Comparison of ENCODE assay signal across 8 cellular contexts in genomic region chr11:67420646-67421420, GRCh38. TPM values are rescaled to one million over a fixed set of nuclear protein-coding genes. Genes with fewer than 3 reads are reported as not detected.
DNase-seq lines count a peak whose midpoint lies in the region; ATAC-seq and TF ChIP-seq lines count a peak whose summit lies in the region.

No MANE protein-coding gene starts in this region.

- no peak for TF ChIP-seq CTCF in fibroblast of lung (conservative IDR thresholded peaks at IDR 0.05 in 1 of 2, IDR thresholded peaks at IDR 0.05 in 1 of 2; ENCODE audit: low read depth in 1 of 2, low read length in 2 of 2)

- H3K79me2 ChIP-seq in fibroblast of lung (ENCODE audit: control insufficient read depth, insufficient read depth, low read length), result no peaks in the 10 kb centered on the region

- H3K9me3 ChIP-seq in fibroblast of lung (ENCODE audit: control insufficient read depth, insufficient read depth, low read depth, low read length), result no peaks in the 10 kb centered on the region

- H2AFZ ChIP-seq in fibroblast of lung (ENCODE audit: low read length), result peak overlapping the region; percentile 59

- peaks cover 15 to 35% of the 10 kb centered on the region in 2 donors for H3K4me1 Mint-ChIP-seq in natural killer cell treated with Interleukin-12 subunit alpha and Interleukin-12 subunit beta and Interleukin-15 and Interleukin-18, amount 100 ng/mL, for 72 hours (ENCODE audit: low read depth in 2 of 2)

- peak overlapping the region; percentile 47 to 60 for H3K27ac Mint-ChIP-seq in natural killer cell treated with Interleukin-12 subunit alpha and Interleukin-12 subunit beta and Interleukin-15 and Interleukin-18, amount 100 ng/mL, for 72 hours

- H3K9me3 Mint-ChIP-seq in natural killer cell treated with Interleukin-12 subunit alpha and Interleukin-12 subunit beta and Interleukin-15 and Interleukin-18, amount 100 ng/mL, for 72 hours, result no peaks in the 10 kb centered on the region

- H3K4me3 ChIP-seq in fibroblast of lung (replicated peaks in 1 of 4; ENCODE audit: control extremely low read depth in 1 of 4, insufficient read depth in 1 of 4, low read depth in 3 of 4, low read length in 4 of 4), result peak overlapping the region in 2 of 4 experiments; percentile 47 to 55

- H3K27ac ChIP-seq in fibroblast of lung (ENCODE audit: insufficient read depth, low read length), result peak overlapping the region; percentile 27

- ATAC-seq in GM21825 (IDR thresholded peaks at IDR 0.05; ENCODE audit: unreplicated experiment), result peak; percentile 68
- ATAC-seq in natural killer cell treated with Interleukin-12 subunit alpha and Interleukin-12 subunit beta and Interleukin-15 and Interleukin-18, amount 100 ng/mL, for 72 hours, result peak; percentile 98

- H3K9ac ChIP-seq in fibroblast of lung (ENCODE audit: insufficient read depth, low read length), result peak overlapping the region; percentile 69

- no peaks in the 10 kb centered on the region for H4K20me1 ChIP-seq in fibroblast of lung (ENCODE audit: control insufficient read depth, extremely low read depth, insufficient read depth, low read length)

- H3K36me3 ChIP-seq in fibroblast of lung (ENCODE audit: control insufficient read depth, insufficient read depth, low read length), result no peaks in the 10 kb centered on the region

- H3K36me3 Mint-ChIP-seq in natural killer cell treated with Interleukin-12 subunit alpha and Interleukin-12 subunit beta and Interleukin-15 and Interleukin-18, amount 100 ng/mL, for 72 hours, result no peaks in the 10 kb centered on the region

- H3K27me3 ChIP-seq in fibroblast of lung (ENCODE audit: control insufficient read depth, insufficient read depth, low read length), result no peaks in the 10 kb centered on the region

- peak overlapping the region; percentile 70 for H3K4me3 Mint-ChIP-seq in natural killer cell treated with Interleukin-12 subunit alpha and Interleukin-12 subunit beta and Interleukin-15 and Interleukin-18, amount 100 ng/mL, for 72 hours

- peak overlapping the region; percentile 85 for H3K4me2 ChIP-seq in fibroblast of lung (ENCODE audit: extremely low read depth, insufficient read depth, low read length)

- peaks cover 5% of the 10 kb centered on the region for H3K4me1 ChIP-seq in fibroblast of lung (ENCODE audit: control insufficient read depth, extremely low read depth, insufficient read depth, low read length)

- no peaks in the 10 kb centered on the region for H3K27me3 Mint-ChIP-seq in natural killer cell treated with Interleukin-12 subunit alpha and Interleukin-12 subunit beta and Interleukin-15 and Interleukin-18, amount 100 ng/mL, for 72 hours

- DNase-seq in DMS53 treated with DMSO at 0.1 percent for 48 hours (lab: John Stamatoyannopoulos, UW; ENCODE audit: unreplicated experiment), result peak; percentile 85
- DNase-seq in LHCN-M2 (ENCODE audit: low read depth), result peak; percentile 87
- DNase-seq in RKO (ENCODE audit: low spot score), result peak; percentile 90
- DNase-seq in activated T-helper 1 cell treated with anti-CD3 and anti-CD28 coated beads, Interleukin-2, amount 50 U/mL, for 16 hours (ENCODE audit: low read depth in 1 of 2, low spot score in 1 of 2), result peak; percentile 98
- peak; percentile 82 to 84 for DNase-seq in fibroblast of lung (ENCODE audit: low read depth in 2 of 2)
- DNase-seq in natural killer cell treated with Interleukin-12 subunit alpha and Interleukin-12 subunit beta and Interleukin-15 and Interleukin-18, amount 100 ng/mL, for 72 hours (ENCODE audit: low spot score), result peak; percentile 96
- DNase-seq in stimulated activated naive CD4-positive, alpha-beta T cell (lab: John Stamatoyannopoulos, UW), result peak; percentile 94 to 99 (median 98)

RNA-seq across cellular contexts. Expression of gene CARNS1, which starts 5.4 kb away (rescaled TPM):
- total RNA-seq in LHCN-M2 (2014; rRNA removed) (0.32 and 0.40 TPM in 2 replicates), fibroblast of lung (under 0.01 and 0.17 TPM in 2 replicates)
- polyA plus RNA-seq in LHCN-M2 (2012), result 0.45 TPM
- polyA plus RNA-seq in fibroblast of lung, result 0.02 and 0.05 TPM in 2 replicates
- 0.06 and 0.10 TPM in 2 replicates for polyA plus RNA-seq in fibroblast of lung (2012)
- not detected in 2 replicates for polyA minus RNA-seq in fibroblast of lung (ENCODE audit: low replicate concordance)
- total RNA-seq in natural killer cell treated with Interleukin-12 subunit alpha and Interleukin-12 subunit beta and Interleukin-15 and Interleukin-18, amount 100 ng/mL, for 72 hours, result 1 to 10 TPM; 2.3 to 4.9 TPM

RNA-seq across cellular contexts. Expression of gene RPS6KB2, which starts 7.5 kb away (rescaled TPM):
- total RNA-seq in LHCN-M2 (2014; rRNA removed) (56.1 and 83.8 TPM in 2 replicates), fibroblast of lung (26.2 and 30.6 TPM in 2 replicates)
- polyA plus RNA-seq in LHCN-M2 (2012), result 53.0 TPM
- polyA plus RNA-seq in fibroblast of lung, result 29.0 and 34.0 TPM in 2 replicates
- polyA plus RNA-seq in fibroblast of lung (2012), result 31.3 and 44.0 TPM in 2 replicates
- 58.2 and 91.7 TPM in 2 replicates for polyA minus RNA-seq in fibroblast of lung (ENCODE audit: low replicate concordance)
- total RNA-seq in natural killer cell treated with Interleukin-12 subunit alpha and Interleukin-12 subunit beta and Interleukin-15 and Interleukin-18, amount 100 ng/mL, for 72 hours, result 100 to 1,000 TPM in 1 of 2 donors, 10 to 100 TPM in 1; 95.8 to 112 TPM

RNA-seq across cellular contexts. Expression of gene PTPRCAP, which starts 16.6 kb away (rescaled TPM):
- total RNA-seq in LHCN-M2 (2014; rRNA removed) (0.38 and 0.75 TPM in 2 replicates), fibroblast of lung (under 0.01 and 0.17 TPM in 2 replicates)
- 0.10 TPM for polyA plus RNA-seq in LHCN-M2 (2012)
- polyA plus RNA-seq in fibroblast of lung, result 0.05 TPM in 1 of 2 replicates, not detected in the other
- 0.15 and 0.36 TPM in 2 replicates for polyA plus RNA-seq in fibroblast of lung (2012)
- 0.39 TPM in 1 of 2 replicates, not detected in the other for polyA minus RNA-seq in fibroblast of lung (ENCODE audit: low replicate concordance)
- 100 to 1,000 TPM; 198 to 266 TPM for total RNA-seq in natural killer cell treated with Interleukin-12 subunit alpha and Interleukin-12 subunit beta and Interleukin-15 and Interleukin-18, amount 100 ng/mL, for 72 hours

RNA-seq across cellular contexts. Expression of gene TBC1D10C, which starts 16.9 kb away (rescaled TPM):
- not detected in 2 replicates for total RNA-seq in LHCN-M2 (2014; rRNA removed)
- 0.13 TPM for polyA plus RNA-seq in LHCN-M2 (2012)
- not detected in 2 replicates for total RNA-seq in fibroblast of lung
- polyA plus RNA-seq in fibroblast of lung, result 0.05 TPM in 1 of 2 replicates, not detected in the other
- 0.10 TPM in 1 of 2 replicates, not detected in the other for polyA plus RNA-seq in fibroblast of lung (2012)
- not detected in 2 replicates for polyA minus RNA-seq in fibroblast of lung (ENCODE audit: low replicate concordance)
- 10 to 100 TPM; 79.5 to 88.8 TPM for total RNA-seq in natural killer cell treated with Interleukin-12 subunit alpha and Interleukin-12 subunit beta and Interleukin-15 and Interleukin-18, amount 100 ng/mL, for 72 hours

RNA-seq across cellular contexts. Expression of gene PPP1CA, which starts 19.2 kb away (rescaled TPM):
- 239 and 247 TPM in 2 replicates for total RNA-seq in LHCN-M2 (2014; rRNA removed)
- 290 TPM for polyA plus RNA-seq in LHCN-M2 (2012)
- total RNA-seq in fibroblast of lung, result 90.7 and 104 TPM in 2 replicates
- 135 and 218 TPM in 2 replicates for polyA plus RNA-seq in fibroblast of lung
- 147 and 213 TPM in 2 replicates for polyA plus RNA-seq in fibroblast of lung (2012)
- polyA minus RNA-seq in fibroblast of lung (ENCODE audit: low replicate concordance), result 287 and 410 TPM in 2 replicates
- total RNA-seq in natural killer cell treated with Interleukin-12 subunit alpha and Interleukin-12 subunit beta and Interleukin-15 and Interleukin-18, amount 100 ng/mL, for 72 hours, result 100 to 1,000 TPM; 317 to 378 TPM

Comparison
In these comparisons a context has a peak if more than half of its experiments do, and no peak if none do; other contexts are left out.
1. RNA of gene PTPRCAP, which starts 16.6 kb away (total RNA-seq): 198 to 266 TPM in natural killer cell treated with Interleukin-12 subunit alpha and Interleukin-12 subunit beta and Interleukin-15 and Interleukin-18, amount 100 ng/mL, for 72 hours; 0.38 to 0.75 TPM in LHCN-M2 and under 0.01 to 0.17 TPM in fibroblast of lung; every median in the first group is over 100 times any median in the second.
2. Peak in every context shown above with its lines, with median percentiles within 50 percentile points of each other: DNase-seq.